Comparison of ENCODE assay signal across 1 cellular context in the genomic region with DNA sequence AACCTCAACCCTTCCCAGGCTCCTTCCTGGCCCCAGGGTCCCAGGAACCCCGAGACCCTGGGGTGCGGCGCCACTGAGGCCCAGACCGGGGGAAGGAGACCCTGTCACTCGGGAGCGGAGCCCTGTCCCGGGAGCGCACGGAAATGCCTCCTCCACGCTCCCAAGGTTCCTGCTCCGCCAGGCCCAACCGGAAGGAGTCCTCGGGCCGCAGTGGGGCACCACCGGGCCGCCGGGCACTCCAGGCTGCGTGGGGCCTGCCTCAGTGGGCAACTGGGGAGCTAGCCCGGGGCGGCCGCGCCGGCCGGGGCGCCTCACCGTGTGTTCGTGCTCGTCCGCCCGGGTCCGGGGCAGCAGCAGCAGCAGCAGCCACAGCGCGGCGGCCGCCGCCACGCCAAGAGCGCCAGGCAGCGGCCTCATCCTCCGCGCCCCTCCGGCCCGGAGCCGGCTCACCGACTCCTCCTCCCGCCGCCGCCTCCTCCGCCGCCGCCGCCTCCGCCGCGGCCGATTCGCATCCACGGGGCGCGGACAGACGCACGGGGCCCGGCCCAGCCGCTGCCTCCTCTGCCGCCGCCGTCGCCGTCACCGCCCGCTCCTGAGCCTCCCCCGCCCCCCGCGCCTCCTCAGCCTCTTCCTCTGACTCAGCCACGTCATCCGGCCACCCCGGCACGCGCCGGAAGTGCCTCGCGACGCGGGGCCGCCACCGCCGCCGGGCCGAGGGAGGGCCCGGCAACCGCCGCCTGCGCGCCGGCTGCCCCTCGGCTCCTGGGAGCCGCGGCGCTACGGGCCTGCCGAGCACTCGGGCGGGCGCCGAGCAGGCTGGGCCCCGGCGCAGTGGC.
TF ChIP-seq lines count a peak whose summit lies in the region.

A gene (minus strand): TSS at position 594 of the 836 bp plus-strand sequence. CDS start 177 bp downstream, at position 417.

TF ChIP-seq in K562, 482 proteins besides CTCF, POLR2A, EP300 and RAD21 (continued from another document):
- TF ChIP-seq, protein P1, sequence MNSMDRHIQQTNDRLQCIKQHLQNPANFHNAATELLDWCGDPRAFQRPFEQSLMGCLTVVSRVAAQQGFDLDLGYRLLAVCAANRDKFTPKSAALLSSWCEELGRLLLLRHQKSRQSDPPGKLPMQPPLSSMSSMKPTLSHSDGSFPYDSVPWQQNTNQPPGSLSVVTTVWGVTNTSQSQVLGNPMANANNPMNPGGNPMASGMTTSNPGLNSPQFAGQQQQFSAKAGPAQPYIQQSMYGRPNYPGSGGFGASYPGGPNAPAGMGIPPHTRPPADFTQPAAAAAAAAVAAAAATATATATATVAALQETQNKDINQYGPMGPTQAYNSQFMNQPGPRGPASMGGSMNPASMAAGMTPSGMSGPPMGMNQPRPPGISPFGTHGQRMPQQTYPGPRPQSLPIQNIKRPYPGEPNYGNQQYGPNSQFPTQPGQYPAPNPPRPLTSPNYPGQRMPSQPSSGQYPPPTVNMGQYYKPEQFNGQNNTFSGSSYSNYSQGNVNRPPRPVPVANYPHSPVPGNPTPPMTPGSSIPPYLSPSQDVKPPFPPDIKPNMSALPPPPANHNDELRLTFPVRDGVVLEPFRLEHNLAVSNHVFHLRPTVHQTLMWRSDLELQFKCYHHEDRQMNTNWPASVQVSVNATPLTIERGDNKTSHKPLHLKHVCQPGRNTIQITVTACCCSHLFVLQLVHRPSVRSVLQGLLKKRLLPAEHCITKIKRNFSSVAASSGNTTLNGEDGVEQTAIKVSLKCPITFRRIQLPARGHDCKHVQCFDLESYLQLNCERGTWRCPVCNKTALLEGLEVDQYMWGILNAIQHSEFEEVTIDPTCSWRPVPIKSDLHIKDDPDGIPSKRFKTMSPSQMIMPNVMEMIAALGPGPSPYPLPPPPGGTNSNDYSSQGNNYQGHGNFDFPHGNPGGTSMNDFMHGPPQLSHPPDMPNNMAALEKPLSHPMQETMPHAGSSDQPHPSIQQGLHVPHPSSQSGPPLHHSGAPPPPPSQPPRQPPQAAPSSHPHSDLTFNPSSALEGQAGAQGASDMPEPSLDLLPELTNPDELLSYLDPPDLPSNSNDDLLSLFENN (IDR thresholded peaks at IDR 0.05; ENCODE audit: low read depth in 2 of 2, low read length in 2 of 2) = no peak
- TF ChIP-seq ZNF24 (IDR thresholded peaks at IDR 0.05) (0 out of 2 replicates have a peak, but pooled peaks have one; percentile 23), STAT5B (CRISPR knock-in tag; IDR thresholded peaks at IDR 0.05) (no peak), PHF8 (IDR thresholded peaks at IDR 0.05; ENCODE audit: borderline replicate concordance, low read length) (peak; percentile 88; the same call in 1 of the 2 replicates), GATAD2B (IDR thresholded peaks at IDR 0.05; ENCODE audit: borderline replicate concordance) (0 out of 2 replicates have a peak, but pooled peaks have one; percentile 55), ZBTB7A (IDR thresholded peaks at IDR 0.05; ENCODE audit: borderline replicate concordance, control insufficient read depth, low read depth, low read length) (peak; percentile 91), SIN3B (IDR thresholded peaks at IDR 0.05; ENCODE audit: low read depth) (peak; percentile 57), HMGN3 (IDR thresholded peaks at IDR 0.05; ENCODE audit: borderline replicate concordance, extremely low read depth, insufficient read length, low read depth, low read length) (peak; percentile 59), MCM7 (IDR thresholded peaks at IDR 0.05) (no peak), ZBTB1 (CRISPR knock-in tag; IDR thresholded peaks at IDR 0.05; ENCODE audit: borderline replicate concordance, low read depth) (peak; percentile 26; the same call in 1 of the 2 replicates), SRF (CRISPR knock-in tag; IDR thresholded peaks at IDR 0.05) (no peak), MTF1 (CRISPR knock-in tag; IDR thresholded peaks at IDR 0.05; ENCODE audit: borderline replicate concordance) (no peak), MAZ (CRISPR knock-in tag; conservative IDR thresholded peaks at IDR 0.05 in 1 of 2, IDR thresholded peaks at IDR 0.05 in 1 of 2) (peak; percentile 56 to 82), L3MBTL2 (IDR thresholded peaks at IDR 0.05) (peak; percentile 63), PTBP1 (IDR thresholded peaks at IDR 0.05; ENCODE audit: low read depth, low read length) (no peak), CTBP1 (IDR thresholded peaks at IDR 0.05; ENCODE audit: borderline replicate concordance) (peak; percentile 54; the same call in 1 of the 2 replicates)
- TF ChIP-seq, protein P2, sequence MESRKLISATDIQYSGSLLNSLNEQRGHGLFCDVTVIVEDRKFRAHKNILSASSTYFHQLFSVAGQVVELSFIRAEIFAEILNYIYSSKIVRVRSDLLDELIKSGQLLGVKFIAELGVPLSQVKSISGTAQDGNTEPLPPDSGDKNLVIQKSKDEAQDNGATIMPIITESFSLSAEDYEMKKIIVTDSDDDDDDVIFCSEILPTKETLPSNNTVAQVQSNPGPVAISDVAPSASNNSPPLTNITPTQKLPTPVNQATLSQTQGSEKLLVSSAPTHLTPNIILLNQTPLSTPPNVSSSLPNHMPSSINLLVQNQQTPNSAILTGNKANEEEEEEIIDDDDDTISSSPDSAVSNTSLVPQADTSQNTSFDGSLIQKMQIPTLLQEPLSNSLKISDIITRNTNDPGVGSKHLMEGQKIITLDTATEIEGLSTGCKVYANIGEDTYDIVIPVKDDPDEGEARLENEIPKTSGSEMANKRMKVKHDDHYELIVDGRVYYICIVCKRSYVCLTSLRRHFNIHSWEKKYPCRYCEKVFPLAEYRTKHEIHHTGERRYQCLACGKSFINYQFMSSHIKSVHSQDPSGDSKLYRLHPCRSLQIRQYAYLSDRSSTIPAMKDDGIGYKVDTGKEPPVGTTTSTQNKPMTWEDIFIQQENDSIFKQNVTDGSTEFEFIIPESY (CRISPR knock-in tag; IDR thresholded peaks at IDR 0.05) = 0 out of 2 replicates have a peak, but pooled peaks have one; percentile 12
- TF ChIP-seq, protein P3, sequence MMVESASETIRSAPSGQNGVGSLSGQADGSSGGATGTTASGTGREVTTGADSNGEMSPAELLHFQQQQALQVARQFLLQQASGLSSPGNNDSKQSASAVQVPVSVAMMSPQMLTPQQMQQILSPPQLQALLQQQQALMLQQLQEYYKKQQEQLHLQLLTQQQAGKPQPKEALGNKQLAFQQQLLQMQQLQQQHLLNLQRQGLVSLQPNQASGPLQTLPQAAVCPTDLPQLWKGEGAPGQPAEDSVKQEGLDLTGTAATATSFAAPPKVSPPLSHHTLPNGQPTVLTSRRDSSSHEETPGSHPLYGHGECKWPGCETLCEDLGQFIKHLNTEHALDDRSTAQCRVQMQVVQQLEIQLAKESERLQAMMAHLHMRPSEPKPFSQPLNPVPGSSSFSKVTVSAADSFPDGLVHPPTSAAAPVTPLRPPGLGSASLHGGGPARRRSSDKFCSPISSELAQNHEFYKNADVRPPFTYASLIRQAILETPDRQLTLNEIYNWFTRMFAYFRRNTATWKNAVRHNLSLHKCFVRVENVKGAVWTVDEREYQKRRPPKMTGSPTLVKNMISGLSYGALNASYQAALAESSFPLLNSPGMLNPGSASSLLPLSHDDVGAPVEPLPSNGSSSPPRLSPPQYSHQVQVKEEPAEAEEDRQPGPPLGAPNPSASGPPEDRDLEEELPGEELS (CRISPR knock-in tag; IDR thresholded peaks at IDR 0.05; ENCODE audit: borderline replicate concordance) = 0 out of 2 replicates have a peak, but pooled peaks have one; percentile 65
- TF ChIP-seq, protein P4, sequence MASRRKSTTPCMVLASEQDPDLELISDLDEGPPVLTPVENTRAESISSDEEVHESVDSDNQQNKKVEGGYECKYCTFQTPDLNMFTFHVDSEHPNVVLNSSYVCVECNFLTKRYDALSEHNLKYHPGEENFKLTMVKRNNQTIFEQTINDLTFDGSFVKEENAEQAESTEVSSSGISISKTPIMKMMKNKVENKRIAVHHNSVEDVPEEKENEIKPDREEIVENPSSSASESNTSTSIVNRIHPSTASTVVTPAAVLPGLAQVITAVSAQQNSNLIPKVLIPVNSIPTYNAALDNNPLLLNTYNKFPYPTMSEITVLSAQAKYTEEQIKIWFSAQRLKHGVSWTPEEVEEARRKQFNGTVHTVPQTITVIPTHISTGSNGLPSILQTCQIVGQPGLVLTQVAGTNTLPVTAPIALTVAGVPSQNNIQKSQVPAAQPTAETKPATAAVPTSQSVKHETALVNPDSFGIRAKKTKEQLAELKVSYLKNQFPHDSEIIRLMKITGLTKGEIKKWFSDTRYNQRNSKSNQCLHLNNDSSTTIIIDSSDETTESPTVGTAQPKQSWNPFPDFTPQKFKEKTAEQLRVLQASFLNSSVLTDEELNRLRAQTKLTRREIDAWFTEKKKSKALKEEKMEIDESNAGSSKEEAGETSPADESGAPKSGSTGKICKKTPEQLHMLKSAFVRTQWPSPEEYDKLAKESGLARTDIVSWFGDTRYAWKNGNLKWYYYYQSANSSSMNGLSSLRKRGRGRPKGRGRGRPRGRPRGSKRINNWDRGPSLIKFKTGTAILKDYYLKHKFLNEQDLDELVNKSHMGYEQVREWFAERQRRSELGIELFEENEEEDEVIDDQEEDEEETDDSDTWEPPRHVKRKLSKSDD (conservative IDR thresholded peaks at IDR 0.05; ENCODE audit: low read length) = no peak
- TF ChIP-seq, protein P5, sequence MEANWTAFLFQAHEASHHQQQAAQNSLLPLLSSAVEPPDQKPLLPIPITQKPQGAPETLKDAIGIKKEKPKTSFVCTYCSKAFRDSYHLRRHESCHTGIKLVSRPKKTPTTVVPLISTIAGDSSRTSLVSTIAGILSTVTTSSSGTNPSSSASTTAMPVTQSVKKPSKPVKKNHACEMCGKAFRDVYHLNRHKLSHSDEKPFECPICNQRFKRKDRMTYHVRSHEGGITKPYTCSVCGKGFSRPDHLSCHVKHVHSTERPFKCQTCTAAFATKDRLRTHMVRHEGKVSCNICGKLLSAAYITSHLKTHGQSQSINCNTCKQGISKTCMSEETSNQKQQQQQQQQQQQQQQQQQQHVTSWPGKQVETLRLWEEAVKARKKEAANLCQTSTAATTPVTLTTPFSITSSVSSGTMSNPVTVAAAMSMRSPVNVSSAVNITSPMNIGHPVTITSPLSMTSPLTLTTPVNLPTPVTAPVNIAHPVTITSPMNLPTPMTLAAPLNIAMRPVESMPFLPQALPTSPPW (CRISPR knock-in tag; IDR thresholded peaks at IDR 0.05) = peak; percentile 93
- TF ChIP-seq, protein P6, sequence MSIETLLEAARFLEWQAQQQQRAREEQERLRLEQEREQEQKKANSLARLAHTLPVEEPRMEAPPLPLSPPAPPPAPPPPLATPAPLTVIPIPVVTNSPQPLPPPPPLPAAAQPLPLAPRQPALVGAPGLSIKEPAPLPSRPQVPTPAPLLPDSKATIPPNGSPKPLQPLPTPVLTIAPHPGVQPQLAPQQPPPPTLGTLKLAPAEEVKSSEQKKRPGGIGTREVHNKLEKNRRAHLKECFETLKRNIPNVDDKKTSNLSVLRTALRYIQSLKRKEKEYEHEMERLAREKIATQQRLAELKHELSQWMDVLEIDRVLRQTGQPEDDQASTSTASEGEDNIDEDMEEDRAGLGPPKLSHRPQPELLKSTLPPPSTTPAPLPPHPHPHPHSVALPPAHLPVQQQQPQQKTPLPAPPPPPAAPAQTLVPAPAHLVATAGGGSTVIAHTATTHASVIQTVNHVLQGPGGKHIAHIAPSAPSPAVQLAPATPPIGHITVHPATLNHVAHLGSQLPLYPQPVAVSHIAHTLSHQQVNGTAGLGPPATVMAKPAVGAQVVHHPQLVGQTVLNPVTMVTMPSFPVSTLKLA (conservative IDR thresholded peaks at IDR 0.05) = peak in 1 of 2 experiments; percentile 53; a peak in 2 of 4 replicates
- TF ChIP-seq, protein P7, sequence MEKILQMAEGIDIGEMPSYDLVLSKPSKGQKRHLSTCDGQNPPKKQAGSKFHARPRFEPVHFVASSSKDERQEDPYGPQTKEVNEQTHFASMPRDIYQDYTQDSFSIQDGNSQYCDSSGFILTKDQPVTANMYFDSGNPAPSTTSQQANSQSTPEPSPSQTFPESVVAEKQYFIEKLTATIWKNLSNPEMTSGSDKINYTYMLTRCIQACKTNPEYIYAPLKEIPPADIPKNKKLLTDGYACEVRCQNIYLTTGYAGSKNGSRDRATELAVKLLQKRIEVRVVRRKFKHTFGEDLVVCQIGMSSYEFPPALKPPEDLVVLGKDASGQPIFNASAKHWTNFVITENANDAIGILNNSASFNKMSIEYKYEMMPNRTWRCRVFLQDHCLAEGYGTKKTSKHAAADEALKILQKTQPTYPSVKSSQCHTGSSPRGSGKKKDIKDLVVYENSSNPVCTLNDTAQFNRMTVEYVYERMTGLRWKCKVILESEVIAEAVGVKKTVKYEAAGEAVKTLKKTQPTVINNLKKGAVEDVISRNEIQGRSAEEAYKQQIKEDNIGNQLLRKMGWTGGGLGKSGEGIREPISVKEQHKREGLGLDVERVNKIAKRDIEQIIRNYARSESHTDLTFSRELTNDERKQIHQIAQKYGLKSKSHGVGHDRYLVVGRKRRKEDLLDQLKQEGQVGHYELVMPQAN (IDR thresholded peaks at IDR 0.05; ENCODE audit: borderline replicate concordance) = no peak
- TF ChIP-seq, protein P8, sequence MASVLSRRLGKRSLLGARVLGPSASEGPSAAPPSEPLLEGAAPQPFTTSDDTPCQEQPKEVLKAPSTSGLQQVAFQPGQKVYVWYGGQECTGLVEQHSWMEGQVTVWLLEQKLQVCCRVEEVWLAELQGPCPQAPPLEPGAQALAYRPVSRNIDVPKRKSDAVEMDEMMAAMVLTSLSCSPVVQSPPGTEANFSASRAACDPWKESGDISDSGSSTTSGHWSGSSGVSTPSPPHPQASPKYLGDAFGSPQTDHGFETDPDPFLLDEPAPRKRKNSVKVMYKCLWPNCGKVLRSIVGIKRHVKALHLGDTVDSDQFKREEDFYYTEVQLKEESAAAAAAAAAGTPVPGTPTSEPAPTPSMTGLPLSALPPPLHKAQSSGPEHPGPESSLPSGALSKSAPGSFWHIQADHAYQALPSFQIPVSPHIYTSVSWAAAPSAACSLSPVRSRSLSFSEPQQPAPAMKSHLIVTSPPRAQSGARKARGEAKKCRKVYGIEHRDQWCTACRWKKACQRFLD (CRISPR knock-in tag; IDR thresholded peaks at IDR 0.05) = peak; percentile 83
- TF ChIP-seq, protein P9, sequence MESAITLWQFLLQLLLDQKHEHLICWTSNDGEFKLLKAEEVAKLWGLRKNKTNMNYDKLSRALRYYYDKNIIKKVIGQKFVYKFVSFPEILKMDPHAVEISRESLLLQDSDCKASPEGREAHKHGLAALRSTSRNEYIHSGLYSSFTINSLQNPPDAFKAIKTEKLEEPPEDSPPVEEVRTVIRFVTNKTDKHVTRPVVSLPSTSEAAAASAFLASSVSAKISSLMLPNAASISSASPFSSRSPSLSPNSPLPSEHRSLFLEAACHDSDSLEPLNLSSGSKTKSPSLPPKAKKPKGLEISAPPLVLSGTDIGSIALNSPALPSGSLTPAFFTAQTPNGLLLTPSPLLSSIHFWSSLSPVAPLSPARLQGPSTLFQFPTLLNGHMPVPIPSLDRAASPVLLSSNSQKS (CRISPR knock-in tag; IDR thresholded peaks at IDR 0.05) = no peak
TF ChIP-seq in K562: peak in this region for 82.
